8 cellular contexts compared by ENCODE assay signal in genomic region chr3:54776601-54777000, GRCh38.
"Had no signal": no experiment of that assay in that cellular context is flagged by ENCODE, and none has a peak within 500 bp of the region (broad histone marks: within the 10 kb centered on the region; RNA-seq: fewer than 3 reads in every experiment).

No MANE protein-coding gene starts in this region.

- DNase-seq: GOT3, H7, HFFc6 had no signal

- H3K4me3 ChIP-seq: GM23248, HAP-1 had no signal

- H3K36me3 ChIP-seq: HAP-1 had no signal

- H3K9me3 ChIP-seq: HAP-1 had no signal

- H3K36me3 Mint-ChIP-seq: IgD-negative memory B cell had no signal

- H3K27ac Mint-ChIP-seq: HFFc6, IgD-negative memory B cell had no signal

- H3K27ac ChIP-seq: GM23248, HL-60 had no signal

- H2AFZ ChIP-seq: GM23248 had no signal

- FAIRE-seq: HepG2 had no signal

- H3K4me3 Mint-ChIP-seq: HFFc6, IgD-negative memory B cell had no signal

- H3K27me3 Mint-ChIP-seq: IgD-negative memory B cell had no signal

- H3K4me1 Mint-ChIP-seq: IgD-negative memory B cell had no signal

- H3K9ac ChIP-seq: GM23248 had no signal
